ENCODE assay signal across 2 cellular contexts in the genomic region with DNA sequence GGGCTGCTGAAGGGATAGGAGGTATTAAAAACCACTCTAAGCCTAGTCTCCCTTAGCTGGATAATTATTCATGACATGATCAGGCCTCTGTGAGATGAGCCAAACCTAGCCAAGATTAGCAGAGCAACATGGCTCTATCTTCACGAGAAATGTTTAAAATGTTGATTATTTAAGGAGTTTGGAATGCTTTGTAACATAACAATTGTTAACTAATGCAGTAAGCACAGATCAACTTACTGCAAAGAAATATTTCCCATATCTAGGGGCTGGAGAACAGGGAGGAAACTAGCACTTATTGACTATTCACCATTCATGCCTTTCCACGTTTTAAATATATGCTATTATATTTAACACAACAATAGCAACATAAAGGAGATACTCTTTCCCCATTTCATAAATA.
TF ChIP-seq lines count a peak whose summit lies in the region.

No MANE protein-coding gene starts in this region.

TF ChIP-seq in SK-N-SH, 30 proteins besides CTCF, POLR2A, EP300 and RAD21 (continued from another document):
- no peak for TF ChIP-seq IRF3 (IDR thresholded peaks at IDR 0.05; ENCODE audit: low read depth, low read length)
- no peak for TF ChIP-seq TEAD4 (IDR thresholded peaks at IDR 0.05; ENCODE audit: borderline replicate concordance, insufficient read depth)
- no peak for TF ChIP-seq TCF12 (IDR thresholded peaks at IDR 0.05)
- no peak for TF ChIP-seq FOSL2 (IDR thresholded peaks at IDR 0.05; ENCODE audit: borderline replicate concordance, low read depth)
- TF ChIP-seq SMC3 (IDR thresholded peaks at IDR 0.05; ENCODE audit: low read depth, low read length) = no peak
- no peak for TF ChIP-seq CHD2 (IDR thresholded peaks at IDR 0.05; ENCODE audit: low read length, partially characterized antibody)
- TF ChIP-seq, protein P1, sequence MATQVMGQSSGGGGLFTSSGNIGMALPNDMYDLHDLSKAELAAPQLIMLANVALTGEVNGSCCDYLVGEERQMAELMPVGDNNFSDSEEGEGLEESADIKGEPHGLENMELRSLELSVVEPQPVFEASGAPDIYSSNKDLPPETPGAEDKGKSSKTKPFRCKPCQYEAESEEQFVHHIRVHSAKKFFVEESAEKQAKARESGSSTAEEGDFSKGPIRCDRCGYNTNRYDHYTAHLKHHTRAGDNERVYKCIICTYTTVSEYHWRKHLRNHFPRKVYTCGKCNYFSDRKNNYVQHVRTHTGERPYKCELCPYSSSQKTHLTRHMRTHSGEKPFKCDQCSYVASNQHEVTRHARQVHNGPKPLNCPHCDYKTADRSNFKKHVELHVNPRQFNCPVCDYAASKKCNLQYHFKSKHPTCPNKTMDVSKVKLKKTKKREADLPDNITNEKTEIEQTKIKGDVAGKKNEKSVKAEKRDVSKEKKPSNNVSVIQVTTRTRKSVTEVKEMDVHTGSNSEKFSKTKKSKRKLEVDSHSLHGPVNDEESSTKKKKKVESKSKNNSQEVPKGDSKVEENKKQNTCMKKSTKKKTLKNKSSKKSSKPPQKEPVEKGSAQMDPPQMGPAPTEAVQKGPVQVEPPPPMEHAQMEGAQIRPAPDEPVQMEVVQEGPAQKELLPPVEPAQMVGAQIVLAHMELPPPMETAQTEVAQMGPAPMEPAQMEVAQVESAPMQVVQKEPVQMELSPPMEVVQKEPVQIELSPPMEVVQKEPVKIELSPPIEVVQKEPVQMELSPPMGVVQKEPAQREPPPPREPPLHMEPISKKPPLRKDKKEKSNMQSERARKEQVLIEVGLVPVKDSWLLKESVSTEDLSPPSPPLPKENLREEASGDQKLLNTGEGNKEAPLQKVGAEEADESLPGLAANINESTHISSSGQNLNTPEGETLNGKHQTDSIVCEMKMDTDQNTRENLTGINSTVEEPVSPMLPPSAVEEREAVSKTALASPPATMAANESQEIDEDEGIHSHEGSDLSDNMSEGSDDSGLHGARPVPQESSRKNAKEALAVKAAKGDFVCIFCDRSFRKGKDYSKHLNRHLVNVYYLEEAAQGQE (IDR thresholded peaks at IDR 0.05; ENCODE audit: low read depth, low read length) = no peak
- TF ChIP-seq, protein P2, sequence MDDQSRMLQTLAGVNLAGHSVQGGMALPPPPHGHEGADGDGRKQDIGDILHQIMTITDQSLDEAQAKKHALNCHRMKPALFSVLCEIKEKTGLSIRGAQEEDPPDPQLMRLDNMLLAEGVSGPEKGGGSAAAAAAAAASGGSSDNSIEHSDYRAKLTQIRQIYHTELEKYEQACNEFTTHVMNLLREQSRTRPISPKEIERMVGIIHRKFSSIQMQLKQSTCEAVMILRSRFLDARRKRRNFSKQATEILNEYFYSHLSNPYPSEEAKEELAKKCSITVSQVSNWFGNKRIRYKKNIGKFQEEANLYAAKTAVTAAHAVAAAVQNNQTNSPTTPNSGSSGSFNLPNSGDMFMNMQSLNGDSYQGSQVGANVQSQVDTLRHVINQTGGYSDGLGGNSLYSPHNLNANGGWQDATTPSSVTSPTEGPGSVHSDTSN (IDR thresholded peaks at IDR 0.05) = no peak
- TF ChIP-seq ELF1 (IDR thresholded peaks at IDR 0.05) = no peak
- TF ChIP-seq, protein P3, sequence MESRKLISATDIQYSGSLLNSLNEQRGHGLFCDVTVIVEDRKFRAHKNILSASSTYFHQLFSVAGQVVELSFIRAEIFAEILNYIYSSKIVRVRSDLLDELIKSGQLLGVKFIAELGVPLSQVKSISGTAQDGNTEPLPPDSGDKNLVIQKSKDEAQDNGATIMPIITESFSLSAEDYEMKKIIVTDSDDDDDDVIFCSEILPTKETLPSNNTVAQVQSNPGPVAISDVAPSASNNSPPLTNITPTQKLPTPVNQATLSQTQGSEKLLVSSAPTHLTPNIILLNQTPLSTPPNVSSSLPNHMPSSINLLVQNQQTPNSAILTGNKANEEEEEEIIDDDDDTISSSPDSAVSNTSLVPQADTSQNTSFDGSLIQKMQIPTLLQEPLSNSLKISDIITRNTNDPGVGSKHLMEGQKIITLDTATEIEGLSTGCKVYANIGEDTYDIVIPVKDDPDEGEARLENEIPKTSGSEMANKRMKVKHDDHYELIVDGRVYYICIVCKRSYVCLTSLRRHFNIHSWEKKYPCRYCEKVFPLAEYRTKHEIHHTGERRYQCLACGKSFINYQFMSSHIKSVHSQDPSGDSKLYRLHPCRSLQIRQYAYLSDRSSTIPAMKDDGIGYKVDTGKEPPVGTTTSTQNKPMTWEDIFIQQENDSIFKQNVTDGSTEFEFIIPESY (IDR thresholded peaks at IDR 0.05; ENCODE audit: borderline replicate concordance, low read depth) = no peak

TF ChIP-seq in SK-N-SH treated with all-trans-retinoic acid at 6 μM for 48 hours, 23 proteins besides CTCF, POLR2A, EP300 and RAD21:
- TF ChIP-seq, protein P4, sequence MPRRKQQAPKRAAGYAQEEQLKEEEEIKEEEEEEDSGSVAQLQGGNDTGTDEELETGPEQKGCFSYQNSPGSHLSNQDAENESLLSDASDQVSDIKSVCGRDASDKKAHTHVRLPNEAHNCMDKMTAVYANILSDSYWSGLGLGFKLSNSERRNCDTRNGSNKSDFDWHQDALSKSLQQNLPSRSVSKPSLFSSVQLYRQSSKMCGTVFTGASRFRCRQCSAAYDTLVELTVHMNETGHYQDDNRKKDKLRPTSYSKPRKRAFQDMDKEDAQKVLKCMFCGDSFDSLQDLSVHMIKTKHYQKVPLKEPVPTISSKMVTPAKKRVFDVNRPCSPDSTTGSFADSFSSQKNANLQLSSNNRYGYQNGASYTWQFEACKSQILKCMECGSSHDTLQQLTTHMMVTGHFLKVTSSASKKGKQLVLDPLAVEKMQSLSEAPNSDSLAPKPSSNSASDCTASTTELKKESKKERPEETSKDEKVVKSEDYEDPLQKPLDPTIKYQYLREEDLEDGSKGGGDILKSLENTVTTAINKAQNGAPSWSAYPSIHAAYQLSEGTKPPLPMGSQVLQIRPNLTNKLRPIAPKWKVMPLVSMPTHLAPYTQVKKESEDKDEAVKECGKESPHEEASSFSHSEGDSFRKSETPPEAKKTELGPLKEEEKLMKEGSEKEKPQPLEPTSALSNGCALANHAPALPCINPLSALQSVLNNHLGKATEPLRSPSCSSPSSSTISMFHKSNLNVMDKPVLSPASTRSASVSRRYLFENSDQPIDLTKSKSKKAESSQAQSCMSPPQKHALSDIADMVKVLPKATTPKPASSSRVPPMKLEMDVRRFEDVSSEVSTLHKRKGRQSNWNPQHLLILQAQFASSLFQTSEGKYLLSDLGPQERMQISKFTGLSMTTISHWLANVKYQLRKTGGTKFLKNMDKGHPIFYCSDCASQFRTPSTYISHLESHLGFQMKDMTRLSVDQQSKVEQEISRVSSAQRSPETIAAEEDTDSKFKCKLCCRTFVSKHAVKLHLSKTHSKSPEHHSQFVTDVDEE (CRISPR knock-in tag; IDR thresholded peaks at IDR 0.05) = no peak
- no peak for TF ChIP-seq ARNTL (CRISPR knock-in tag; IDR thresholded peaks at IDR 0.05; ENCODE audit: borderline replicate concordance, low read depth)
- no peak for TF ChIP-seq ZC3H10 (CRISPR knock-in tag; IDR thresholded peaks at IDR 0.05)
- TF ChIP-seq RARB (CRISPR knock-in tag; IDR thresholded peaks at IDR 0.05) = no peak
- no peak for TF ChIP-seq POU6F1 (CRISPR knock-in tag; IDR thresholded peaks at IDR 0.05; ENCODE audit: borderline replicate concordance, low read depth)
- TF ChIP-seq CSDC2 (CRISPR knock-in tag; IDR thresholded peaks at IDR 0.05) = no peak
- no peak for TF ChIP-seq ZNF565 (CRISPR knock-in tag; conservative IDR thresholded peaks at IDR 0.05; ENCODE audit: low read depth)
- TF ChIP-seq ISL1 (CRISPR knock-in tag; IDR thresholded peaks at IDR 0.05) = no peak
- TF ChIP-seq ZFP30 (CRISPR knock-in tag; IDR thresholded peaks at IDR 0.05) = no peak
- TF ChIP-seq GLIS3 (CRISPR knock-in tag; IDR thresholded peaks at IDR 0.05) = no peak
